In genomic region chr10:17203416-17203815, GRCh38 we compare ENCODE assay signal across 18 cellular contexts. TPM values are rescaled to one million over a fixed set of nuclear protein-coding genes. Genes with fewer than 3 reads are reported as not detected.
DNase-seq lines count a peak whose midpoint lies in the region; ATAC-seq, FAIRE-seq and TF ChIP-seq lines count a peak whose summit lies in the region.
"Had no signal": no experiment of that assay in that cellular context is flagged by ENCODE, and none has a peak within 500 bp of the region (broad histone marks: within the 10 kb centered on the region; RNA-seq: fewer than 3 reads in every experiment).

No MANE protein-coding gene starts in this region.

- H2BK120ac ChIP-seq in H1 (replicated peaks; ENCODE audit: low read depth, low read length), result no peak overlapping the region

- no peak overlapping the region for H3K56ac ChIP-seq in H1 (replicated peaks; ENCODE audit: insufficient read length, low read depth, low read length)

- no peaks in the 10 kb centered on the region for H3K79me1 ChIP-seq in H1 (ENCODE audit: low read depth, low read length)

- no peak for DNase-seq in activated naive CD4-positive, alpha-beta T cell treated with anti-CD3 and anti-CD28 coated beads, Interleukin-2, amount 10 ng/mL, durations not matched to agents 7 days and 5 days
- DNase-seq in activated naive CD4-positive, alpha-beta T cell treated with anti-CD3 and anti-CD28 coated beads, Interleukin-2, amount 50 U/mL, for 72 hours (ENCODE audit: low spot score in 2 of 2), result no peak
- DNase-seq in T-helper 17 cell (no peak), H1 (ENCODE audit: low read depth in 1 of 2, low spot score in 2 of 2) (no peak), smooth muscle cell (lab: John Stamatoyannopoulos, UW; ENCODE audit: unreplicated experiment) (no peak), AG20443 (ENCODE audit: low spot score) (no peak), progenitor cell of endocrine pancreas (ENCODE audit: low spot score, unreplicated experiment) (no peak)
- DNase-seq in activated naive CD4-positive, alpha-beta T cell (lab: John Stamatoyannopoulos, UW), result no peak
- DNase-seq: DMS153; NCI-H1048; NCI-H146; NCI-H2227 treated with DMSO at 0.1 percent for 48 hours; NCI-H526 treated with DMSO at 0.1 percent for 48 hours; NK-92 treated with Interleukin-12 subunit alpha and Interleukin-12 subunit beta, amount 100 ng/mL, for 24 hours; PC-9 had no signal

- no peak for TF ChIP-seq RAD21 in H1 (IDR thresholded peaks at IDR 0.05 in 1 of 2, conservative IDR thresholded peaks at IDR 0.05 in 1 of 2; ENCODE audit: low read depth in 2 of 2, low read length in 2 of 2)

- no peaks in the 10 kb centered on the region for H3K27me3 Mint-ChIP-seq in activated naive CD4-positive, alpha-beta T cell treated with anti-CD3 and anti-CD28 coated beads, Interleukin-2, amount 10 ng/mL, durations not matched to agents 7 days and 5 days
- H3K27me3 Mint-ChIP-seq in T-helper 17 cell (no peaks in the 10 kb centered on the region), progenitor cell of endocrine pancreas (no peaks in the 10 kb centered on the region)

- no peaks in the 10 kb centered on the region for H3K36me3 Mint-ChIP-seq in activated naive CD4-positive, alpha-beta T cell treated with anti-CD3 and anti-CD28 coated beads, Interleukin-2, amount 10 ng/mL, durations not matched to agents 7 days and 5 days
- H3K36me3 Mint-ChIP-seq in activated naive CD4-positive, alpha-beta T cell treated with anti-CD3 and anti-CD28 coated beads, Interleukin-2, amount 50 U/mL, for 72 hours, result peaks cover 0 to 4% of the 10 kb centered on the region in 2 donors
- H3K36me3 Mint-ChIP-seq in T-helper 17 cell (ENCODE audit: low read depth) (peaks cover 3% of the 10 kb centered on the region), progenitor cell of endocrine pancreas (ENCODE audit: insufficient read depth) (no peaks in the 10 kb centered on the region)

- H3F3A ChIP-seq in smooth muscle cell (ENCODE audit: low read depth), result peaks cover 4% of the 10 kb centered on the region

- H3K36me3 ChIP-seq in H1 (ENCODE audit: control insufficient read depth in 2 of 4, insufficient read depth in 4 of 4, low read length in 3 of 4), result no peaks in the 10 kb centered on the region
- no peaks in the 10 kb centered on the region for H3K36me3 ChIP-seq in smooth muscle cell (ENCODE audit: low read depth)
- H3K36me3 ChIP-seq: BLaER1 treated with 17β-estradiol and CSF1 and Interleukin-3, amounts not matched to agents 10 nM and 100 nM; HAP-1 had no signal

- H3K4me2 ChIP-seq in H1 (ENCODE audit: insufficient read depth in 1 of 2, low read depth in 2 of 2, low read length in 2 of 2) (no peak overlapping the region), smooth muscle cell (no peak overlapping the region)
- H3K4me2 ChIP-seq: BLaER1 treated with 17β-estradiol and CSF1 and Interleukin-3, amounts not matched to agents 10 nM and 100 nM; PC-9 had no signal

- FAIRE-seq in H1 (lab: Jason Lieb, UNC), result no peak

- no peak overlapping the region for H3K4me3 Mint-ChIP-seq in activated naive CD4-positive, alpha-beta T cell treated with anti-CD3 and anti-CD28 coated beads, Interleukin-2, amount 10 ng/mL, durations not matched to agents 7 days and 5 days
- H3K4me3 Mint-ChIP-seq in T-helper 17 cell (no peak overlapping the region), progenitor cell of endocrine pancreas (ENCODE audit: low read depth) (no peak overlapping the region)

- POLR2A ChIA-PET in H1 (lab: Charles Lee; ENCODE audit: partially characterized antibody), result interaction anchor here (1.3 to 5.2 kb wide), 2 partner anchors 25 to 65 kb away, joined by 3 to 46 read pairs; partner anchors contain the start of gene VIM

- peak overlapping the region; percentile 21 for H3K27ac Mint-ChIP-seq in activated naive CD4-positive, alpha-beta T cell treated with anti-CD3 and anti-CD28 coated beads, Interleukin-2, amount 10 ng/mL, durations not matched to agents 7 days and 5 days
- no peak overlapping the region for H3K27ac Mint-ChIP-seq in activated naive CD4-positive, alpha-beta T cell treated with anti-CD3 and anti-CD28 coated beads, Interleukin-2, amount 50 U/mL, for 72 hours
- peak overlapping the region; percentile 99 for H3K27ac Mint-ChIP-seq in T-helper 17 cell
- no peak overlapping the region for H3K27ac Mint-ChIP-seq in progenitor cell of endocrine pancreas

- H4K20me1 ChIP-seq in H1 (replicated peaks in 1 of 2; ENCODE audit: control insufficient read depth in 1 of 2, insufficient read depth in 2 of 2, low read length in 2 of 2) (no peaks in the 10 kb centered on the region), smooth muscle cell (ENCODE audit: low read depth) (no peaks in the 10 kb centered on the region)
- H4K20me1 ChIP-seq: BLaER1 treated with 17β-estradiol and CSF1 and Interleukin-3, amounts not matched to agents 10 nM and 100 nM had no signal

- no peak for TF ChIP-seq EP300 in H1 (IDR thresholded peaks at IDR 0.05; ENCODE audit: borderline replicate concordance in 1 of 2, low read depth in 2 of 2, low read length in 2 of 2)

- H3K27ac ChIP-seq in H1 (ENCODE audit: low read depth, low read length) (no peak overlapping the region), smooth muscle cell (ENCODE audit: low read depth) (peak overlapping the region; percentile 99)
- H3K27ac ChIP-seq: 22Rv1; BLaER1 treated with 17β-estradiol and CSF1 and Interleukin-3, amounts not matched to agents 10 nM and 100 nM; PC-9 had no signal

- no peak overlapping the region for H2AK5ac ChIP-seq in H1 (ENCODE audit: low read depth, low read length)

- no peak overlapping the region for H3K4ac ChIP-seq in H1 (replicated peaks; ENCODE audit: insufficient read length, low read depth, low read length)

- H2AFZ ChIP-seq in H1 (ENCODE audit: low read length), result 0 out of 2 replicates have a peak overlapping the region, but pooled peaks have one; percentile 10
- no peak overlapping the region for H2AFZ ChIP-seq in smooth muscle cell (ENCODE audit: low read depth)
- H2AFZ ChIP-seq: PC-9 had no signal

- peaks cover 65% of the 10 kb centered on the region for H3K4me1 Mint-ChIP-seq in activated naive CD4-positive, alpha-beta T cell treated with anti-CD3 and anti-CD28 coated beads, Interleukin-2, amount 10 ng/mL, durations not matched to agents 7 days and 5 days
- peaks cover 40% of the 10 kb centered on the region for H3K4me1 Mint-ChIP-seq in T-helper 17 cell
- peaks cover 41% of the 10 kb centered on the region for H3K4me1 Mint-ChIP-seq in progenitor cell of endocrine pancreas (ENCODE audit: low read depth)

- H3K23me2 ChIP-seq in H1 (ENCODE audit: low read depth, low read length), result peaks cover 7% of the 10 kb centered on the region; the same call in 1 of the 2 replicates

- H3K79me2 ChIP-seq in H1 (ENCODE audit: control insufficient read depth in 1 of 2, insufficient read depth in 2 of 2, low read length in 2 of 2) (peaks cover 0 to 14% of the 10 kb centered on the region in 2 experiments; a peak in 2 of 4 replicates), smooth muscle cell (ENCODE audit: low read depth) (peaks cover 5% of the 10 kb centered on the region)

- TF ChIP-seq CTCF in H1 (IDR thresholded peaks at IDR 0.05; ENCODE audit: control extremely low read depth in 1 of 3, insufficient read depth in 1 of 3, low read depth in 1 of 3, low read length in 3 of 3) (no peak), smooth muscle cell (IDR thresholded peaks at IDR 0.05; ENCODE audit: borderline replicate concordance, insufficient read depth, poor library complexity, severe bottlenecking) (no peak), progenitor cell of endocrine pancreas (IDR thresholded peaks at IDR 0.05; ENCODE audit: unreplicated experiment) (no peak)

- no peak overlapping the region for H2BK15ac ChIP-seq in H1 (ENCODE audit: low read length)

- no peak overlapping the region for H4K91ac ChIP-seq in H1 (replicated peaks; ENCODE audit: insufficient read length, low read length)

- H3K9ac ChIP-seq in H1 (replicated peaks in 1 of 4; ENCODE audit: extremely low read depth in 1 of 4, low read depth in 3 of 4, low read length in 3 of 4), result no peak overlapping the region
- H3K9ac ChIP-seq in smooth muscle cell (ENCODE audit: low read depth), result no peak overlapping the region
- H3K9ac ChIP-seq: BLaER1 treated with 17β-estradiol and CSF1 and Interleukin-3, amounts not matched to agents 10 nM and 100 nM had no signal

- CTCF ChIA-PET in activated naive CD4-positive, alpha-beta T cell treated with anti-CD3 and anti-CD28 coated beads, Interleukin-2, amount 10 ng/mL, durations not matched to agents 7 days and 5 days (lab: Charles Lee), result interaction anchor here (4.7 kb wide), 1 partner anchor 26 kb away, joined by 24 read pairs; no protein-coding TSS in a partner anchor
- CTCF ChIA-PET in H1 (lab: Charles Lee; ENCODE audit: partially characterized antibody), result no interaction called here

- no peak overlapping the region for H4K5ac ChIP-seq in H1 (ENCODE audit: insufficient read length, low read depth, low read length)

- no peak overlapping the region for H3K14ac ChIP-seq in H1 (ENCODE audit: insufficient read length)

- H3K18ac ChIP-seq in H1 (ENCODE audit: extremely low read depth, low read length), result no peak overlapping the region

- no peak for TF ChIP-seq POLR2A in H1 (IDR thresholded peaks at IDR 0.05; ENCODE audit: control extremely low read depth in 1 of 2, low read depth in 2 of 2, low read length in 2 of 2)

- no peaks in the 10 kb centered on the region for H3K9me3 ChIP-seq in T-helper 17 cell (ENCODE audit: control insufficient read depth, low read length, poor library complexity, severe bottlenecking)
- no peaks in the 10 kb centered on the region for H3K9me3 ChIP-seq in H1 (ENCODE audit: insufficient read depth in 2 of 2, low read depth in 1 of 2, low read length in 1 of 2)
- no peaks in the 10 kb centered on the region for H3K9me3 ChIP-seq in smooth muscle cell (replicated peaks; ENCODE audit: low read depth)
- H3K9me3 ChIP-seq: BLaER1 treated with 17β-estradiol and CSF1 and Interleukin-3, amounts not matched to agents 10 nM and 100 nM; HAP-1 had no signal

- H3K4me3 ChIP-seq in H1 (ENCODE audit: extremely low read depth in 1 of 4, insufficient read depth in 2 of 4, low read depth in 3 of 4, low read length in 4 of 4) (no peak overlapping the region), smooth muscle cell (no peak overlapping the region)
- H3K4me3 ChIP-seq: BLaER1 treated with 17β-estradiol and CSF1 and Interleukin-3, amounts not matched to agents 10 nM and 100 nM; HAP-1; PC-9 had no signal

- H3K27me3 ChIP-seq in H1 (replicated peaks in 1 of 4; ENCODE audit: control insufficient read depth in 3 of 4, extremely low read depth in 1 of 4, insufficient read depth in 3 of 4, low read length in 3 of 4) (no peaks in the 10 kb centered on the region), smooth muscle cell (ENCODE audit: low read depth) (no peaks in the 10 kb centered on the region)
- H3K27me3 ChIP-seq: BLaER1 treated with 17β-estradiol and CSF1 and Interleukin-3, amounts not matched to agents 10 nM and 100 nM had no signal

- no peaks in the 10 kb centered on the region for H3K9me3 Mint-ChIP-seq in activated naive CD4-positive, alpha-beta T cell treated with anti-CD3 and anti-CD28 coated beads, Interleukin-2, amount 10 ng/mL, durations not matched to agents 7 days and 5 days
- no peaks in the 10 kb centered on the region for H3K9me3 Mint-ChIP-seq in activated naive CD4-positive, alpha-beta T cell treated with anti-CD3 and anti-CD28 coated beads, Interleukin-2, amount 50 U/mL, for 72 hours
- peaks cover 7% of the 10 kb centered on the region for H3K9me3 Mint-ChIP-seq in progenitor cell of endocrine pancreas (ENCODE audit: low read depth)

- H4K8ac ChIP-seq in H1 (ENCODE audit: extremely low read depth, insufficient read depth, low read length), result no peak overlapping the region

- no peak for ATAC-seq in activated naive CD4-positive, alpha-beta T cell treated with anti-CD3 and anti-CD28 coated beads, Interleukin-2, amount 50 U/mL, for 72 hours
- ATAC-seq in T-helper 17 cell, result no peak

- WGBS in H1 (ENCODE audit: extremely low coverage in 1 of 2, insufficient coverage in 1 of 2, insufficient read length in 1 of 2, insufficient replicate concordance in 2 of 2, low coverage in 1 of 2, low lambda C conversion rate in 2 of 2, missing lambda C conversion rate in 1 of 2), 2 experiments, result 64% methylated on average over 3 of the region's 3 CpGs; no CpG with 5 or more reads in 1 of the 2 experiments
- WGBS in smooth muscle cell (ENCODE audit: low lambda C conversion rate), result 6% methylated on average over 3 of the region's 3 CpGs

- H3K4me1 ChIP-seq in H1 (replicated peaks in 1 of 4; ENCODE audit: control insufficient read depth in 3 of 4, insufficient read depth in 4 of 4, low read length in 3 of 4) (peaks cover 0 to 12% (median 7%) of the 10 kb centered on the region in 4 experiments; a peak in 4 of 7 replicates), smooth muscle cell (ENCODE audit: low read depth) (peaks cover 41% of the 10 kb centered on the region)

- no peak overlapping the region for H2BK20ac ChIP-seq in H1 (ENCODE audit: low read length)

- no peak overlapping the region for H2BK12ac ChIP-seq in H1 (ENCODE audit: low read depth, low read length)

- H2BK5ac ChIP-seq in H1 (ENCODE audit: low read depth, low read length), result no peak overlapping the region

- H3K23ac ChIP-seq in H1 (ENCODE audit: insufficient read length), result no peak overlapping the region

RNA-seq across cellular contexts. Expression of gene TRDMT1, which starts 1.9 kb away (rescaled TPM):
- total RNA-seq in activated naive CD4-positive, alpha-beta T cell treated with anti-CD3 and anti-CD28 coated beads, Interleukin-2, amount 50 U/mL, for 72 hours, result 1 to 10 TPM; 7.1 to 9.4 TPM
- total RNA-seq in T-helper 17 cell (10 to 100 TPM; 10.6 to 15.6 TPM), smooth muscle cell (7.3 and 13.8 TPM in 2 replicates), progenitor cell of endocrine pancreas (10.4 and 14.3 TPM in 2 replicates)
- 20.2 and 21.4 TPM in 2 replicates for total RNA-seq in H1 (2021; fragmentation: NEBNext Ultra II Directional; extraction: Animal tissue kit (Norgen Biotek cat#: 25700))
- polyA plus RNA-seq in H1 (2011; rRNA removed) (6.3 and 7.4 TPM in 2 replicates), smooth muscle cell (2.5 and 3.7 TPM in 2 replicates)
- 10.0 TPM for polyA plus RNA-seq in H1 (2011; cell fraction: cytosol; rRNA removed)
- polyA plus RNA-seq in H1 (2011; cell fraction: nucleus; rRNA removed), result 9.9 TPM
- polyA plus RNA-seq in H1 (2012, experiment 1 of 2), result 8.6 to 12.7 TPM (median 9.8 TPM) in 4 replicates
- polyA plus RNA-seq in H1 (2012, experiment 2 of 2), result 0.88 TPM
- 9.0 TPM for polyA plus RNA-seq in H1 (2013, experiment 1 of 2)
- polyA plus RNA-seq in H1 (2013, experiment 2 of 2), result 10.2 TPM
- polyA minus RNA-seq in H1 (2011; rRNA and poly(A)+ RNA removed), result 22.7 and 27.0 TPM in 2 replicates
- 16.4 TPM for polyA minus RNA-seq in H1 (2011; cell fraction: cytosol; rRNA and poly(A)+ RNA removed)
- polyA minus RNA-seq in H1 (2011; cell fraction: nucleus; rRNA and poly(A)+ RNA removed), result 57.7 TPM

RNA-seq across cellular contexts. Expression of gene VIM, which starts 24.6 kb away (rescaled TPM):
- 100 to 1,000 TPM; 238 to 296 TPM for total RNA-seq in activated naive CD4-positive, alpha-beta T cell treated with anti-CD3 and anti-CD28 coated beads, Interleukin-2, amount 50 U/mL, for 72 hours
- total RNA-seq in T-helper 17 cell (1,000 to 10,000 TPM; 1,558 to 2,042 TPM), smooth muscle cell (6,093 and 6,435 TPM in 2 replicates), progenitor cell of endocrine pancreas (172 and 261 TPM in 2 replicates)
- 372 and 377 TPM in 2 replicates for total RNA-seq in H1 (2021; fragmentation: NEBNext Ultra II Directional; extraction: Animal tissue kit (Norgen Biotek cat#: 25700))
- polyA plus RNA-seq in H1 (2011; rRNA removed) (347 and 482 TPM in 2 replicates), smooth muscle cell (2,741 and 3,198 TPM in 2 replicates)
- 194 TPM for polyA plus RNA-seq in H1 (2011; cell fraction: cytosol; rRNA removed)
- 278 TPM for polyA plus RNA-seq in H1 (2011; cell fraction: nucleus; rRNA removed)
- polyA plus RNA-seq in H1 (2012, experiment 1 of 2), result 338 to 470 TPM (median 346 TPM) in 4 replicates
- polyA plus RNA-seq in H1 (2012, experiment 2 of 2), result 463 TPM
- 166 TPM for polyA plus RNA-seq in H1 (2013, experiment 1 of 2)
- polyA plus RNA-seq in H1 (2013, experiment 2 of 2), result 164 TPM
- 278 and 312 TPM in 2 replicates for polyA minus RNA-seq in H1 (2011; rRNA and poly(A)+ RNA removed)
- 216 TPM for polyA minus RNA-seq in H1 (2011; cell fraction: cytosol; rRNA and poly(A)+ RNA removed)
- polyA minus RNA-seq in H1 (2011; cell fraction: nucleus; rRNA and poly(A)+ RNA removed), result 153 TPM

Comparison
In these comparisons a context has a peak if more than half of its experiments do, and no peak if none do; other contexts are left out.
1. H3K27ac Mint-ChIP-seq: peak in activated naive CD4-positive, alpha-beta T cell treated with anti-CD3 and anti-CD28 coated beads, Interleukin-2, amount 10 ng/mL, durations not matched to agents 7 days and 5 days (single experiment) and T-helper 17 cell (single experiment); none in activated naive CD4-positive, alpha-beta T cell treated with anti-CD3 and anti-CD28 coated beads, Interleukin-2, amount 50 U/mL, for 72 hours (0 of 2) and progenitor cell of endocrine pancreas (single experiment).